ENCODE assay signal across 1 cellular context in genomic region chr12:9115731-9116689, GRCh38.
TF ChIP-seq lines count a peak whose summit lies in the region.

A2M (minus strand) TSS chr12:9115919; CDS start chr12:9115849, 70 bp downstream.

TF ChIP-seq in HepG2, 621 proteins besides CTCF, POLR2A, EP300 and RAD21 (continued from another document and continues in another):
- TF ChIP-seq NR0B2 (CRISPR knock-in tag; IDR thresholded peaks at IDR 0.05) (no peak), PATZ1 (CRISPR knock-in tag; IDR thresholded peaks at IDR 0.05) (peak; percentile 36; the same call in 1 of the 2 replicates), FOXP4 (CRISPR knock-in tag; IDR thresholded peaks at IDR 0.05) (peak; percentile 97), ZNF552 (CRISPR knock-in tag; IDR thresholded peaks at IDR 0.05; ENCODE audit: borderline replicate concordance) (0 out of 2 replicates have a peak, but pooled peaks have one; percentile 53), ZFP36L1 (CRISPR knock-in tag; IDR thresholded peaks at IDR 0.05) (peak; percentile 54; the same call in 1 of the 2 replicates), ARID4A (CRISPR knock-in tag; IDR thresholded peaks at IDR 0.05; ENCODE audit: borderline replicate concordance) (peak; percentile 72; the same call in 1 of the 2 replicates), ZNF629 (CRISPR knock-in tag; conservative IDR thresholded peaks at IDR 0.05) (0 out of 2 replicates have a peak, but pooled peaks have one; percentile 24), CENPX (CRISPR knock-in tag; IDR thresholded peaks at IDR 0.05) (no peak), ARID5B (CRISPR knock-in tag; IDR thresholded peaks at IDR 0.05) (peak; percentile 95), ZNF329 (CRISPR knock-in tag; IDR thresholded peaks at IDR 0.05; ENCODE audit: low read depth) (peak; percentile 73; the same call in 1 of the 2 replicates), ARNTL (CRISPR knock-in tag; IDR thresholded peaks at IDR 0.05) (peak; percentile 62; the same call in 1 of the 2 replicates), REPIN1 (CRISPR knock-in tag; IDR thresholded peaks at IDR 0.05; ENCODE audit: borderline replicate concordance, low read depth) (peak; percentile 75; the same call in 1 of the 2 replicates), FOXJ3 (CRISPR knock-in tag; IDR thresholded peaks at IDR 0.05; ENCODE audit: borderline replicate concordance) (peak; percentile 86; the same call in 1 of the 2 replicates), ZNF205 (CRISPR knock-in tag; IDR thresholded peaks at IDR 0.05) (peak; percentile 64; the same call in 1 of the 2 replicates), CBFB (CRISPR knock-in tag; IDR thresholded peaks at IDR 0.05) (peak; percentile 70), TOPORS (CRISPR knock-in tag; IDR thresholded peaks at IDR 0.05) (0 out of 2 replicates have a peak, but pooled peaks have one; percentile 22), ZNF883 (CRISPR knock-in tag; IDR thresholded peaks at IDR 0.05; ENCODE audit: not compliant biosample characterization) (no peak), ZNF644 (CRISPR knock-in tag; IDR thresholded peaks at IDR 0.05; ENCODE audit: low read depth) (peak; percentile 50; the same call in 1 of the 2 replicates), SALL1 (CRISPR knock-in tag; IDR thresholded peaks at IDR 0.05) (peak; percentile 84), FOXA3 (CRISPR knock-in tag; IDR thresholded peaks at IDR 0.05) (peak; percentile 92), ZNF747 (CRISPR knock-in tag; IDR thresholded peaks at IDR 0.05; ENCODE audit: borderline replicate concordance) (no peak), KLF6 (CRISPR knock-in tag; IDR thresholded peaks at IDR 0.05) (peak; percentile 93), SIX4 (CRISPR knock-in tag; IDR thresholded peaks at IDR 0.05) (peak; percentile 72; the same call in 1 of the 2 replicates), NR2F2 (IDR thresholded peaks at IDR 0.05; ENCODE audit: borderline replicate concordance, low read depth) (peak; percentile 76; the same call in 1 of the 2 replicates), HDAC1 (CRISPR knock-in tag; IDR thresholded peaks at IDR 0.05) (peak; percentile 79), STAT6 (CRISPR knock-in tag; IDR thresholded peaks at IDR 0.05; ENCODE audit: borderline replicate concordance) (0 out of 2 replicates have a peak, but pooled peaks have one; percentile 77), GABPA (IDR thresholded peaks at IDR 0.05; ENCODE audit: low read depth, low read length) (0 out of 2 replicates have a peak, but pooled peaks have one; percentile 10), GABPA (CRISPR knock-in tag; IDR thresholded peaks at IDR 0.05; ENCODE audit: low read depth) (peak; percentile 86), HBP1 (CRISPR knock-in tag; IDR thresholded peaks at IDR 0.05; ENCODE audit: low read depth) (peak; percentile 85), ZNF446 (CRISPR knock-in tag; IDR thresholded peaks at IDR 0.05) (no peak), HNF1A (IDR thresholded peaks at IDR 0.05; ENCODE audit: low read depth) (peak; percentile 67), HNF1A (CRISPR knock-in tag; IDR thresholded peaks at IDR 0.05; ENCODE audit: borderline replicate concordance) (peak; percentile 93; the same call in 1 of the 2 replicates)
